ENCODE assay signal across 14 cellular contexts in the genomic region with DNA sequence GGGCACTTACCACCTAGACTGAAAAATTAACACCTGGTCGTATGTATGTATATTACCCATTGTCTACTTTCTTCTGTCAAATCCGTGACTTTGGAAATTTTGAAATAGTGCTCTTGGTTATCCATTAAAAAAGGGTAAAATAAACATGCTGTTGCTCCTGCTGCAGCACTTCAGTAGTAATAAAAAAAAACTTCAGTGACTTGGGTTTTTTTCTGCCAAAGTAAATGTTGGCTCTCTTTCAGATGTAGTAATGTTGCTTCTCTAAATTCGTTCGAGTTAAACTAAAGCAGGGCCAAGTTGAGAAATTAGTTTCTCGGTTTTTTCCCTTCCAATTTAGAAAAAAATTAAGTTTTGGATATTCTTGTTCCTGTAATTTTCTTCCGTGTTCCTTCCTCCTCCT. TPM values are rescaled to one million over a fixed set of nuclear protein-coding genes. Genes with fewer than 3 reads are reported as not detected.
DNase-seq lines count a peak whose midpoint lies in the region; ATAC-seq and TF ChIP-seq lines count a peak whose summit lies in the region.
"Had no signal": no experiment of that assay in that cellular context is flagged by ENCODE, and none has a peak within 500 bp of the region (broad histone marks: within the 10 kb centered on the region; RNA-seq: fewer than 3 reads in every experiment).

No MANE protein-coding gene starts in this region.

- TF ChIP-seq CTCF in right atrium auricular region (IDR thresholded peaks at IDR 0.05) (no peak), right lobe of liver (IDR thresholded peaks at IDR 0.05) (no peak)

- H3K4me3 ChIP-seq in right atrium auricular region (no peak overlapping the region), right lobe of liver (no peak overlapping the region)
- H3K4me3 ChIP-seq: coronary artery, heart left ventricle had no signal

- H3K4me1 ChIP-seq in right atrium auricular region: peaks cover 0 to 49% of the 10 kb centered on the region in 2 donors
- peaks cover 0 to 62% (median 28%) of the 10 kb centered on the region in 4 donors for H3K4me1 ChIP-seq in right lobe of liver

- WGBS in right lobe of liver (ENCODE audit: insufficient coverage, low coverage, low lambda C conversion rate, missing lambda C conversion rate): 9% methylated on average over 6 of the region's 6 CpGs

- H3K27me3 ChIP-seq in right atrium auricular region: no peaks in the 10 kb centered on the region
- H3K27me3 ChIP-seq in right lobe of liver: no peaks in the 10 kb centered on the region
- H3K27me3 ChIP-seq: heart left ventricle had no signal

- intact Hi-C loops in Right ventricle myocardium superior (cut with DNase I): no loop called here
- intact Hi-C loops in dendritic cell treated with granulocyte-macrophage colony-stimulating factor and Interleukin-4, amounts not matched to agents 40 ng/mL and 50 ng/mL, for 4 days (cut with micrococcal nuclease): no loop called here
- intact Hi-C loops in right lobe of liver (cut with DNase I): no loop called here

- H3K36me3 Mint-ChIP-seq in dendritic cell treated with granulocyte-macrophage colony-stimulating factor and Interleukin-4, amounts not matched to agents 40 ng/mL and 50 ng/mL, for 4 days (ENCODE audit: low read depth): peaks cover 16% of the 10 kb centered on the region

- no peak overlapping the region for H3K4me3 Mint-ChIP-seq in dendritic cell treated with granulocyte-macrophage colony-stimulating factor and Interleukin-4, amounts not matched to agents 40 ng/mL and 50 ng/mL, for 4 days

- peak overlapping the region; percentile 11 for H3K27ac Mint-ChIP-seq in dendritic cell treated with granulocyte-macrophage colony-stimulating factor and Interleukin-4, amounts not matched to agents 40 ng/mL and 50 ng/mL, for 4 days

- H3K9me3 Mint-ChIP-seq in dendritic cell treated with granulocyte-macrophage colony-stimulating factor and Interleukin-4, amounts not matched to agents 40 ng/mL and 50 ng/mL, for 4 days: no peaks in the 10 kb centered on the region

- ATAC-seq in Right ventricle myocardium superior (ENCODE audit: poor library complexity) (peak; percentile 45), right lobe of liver (peak; percentile 58 to 72 (median 64)), HG02970 (IDR thresholded peaks at IDR 0.05; ENCODE audit: low FRiP score, unreplicated experiment) (no peak), GM18873 (IDR thresholded peaks at IDR 0.05; ENCODE audit: low FRiP score, unreplicated experiment) (no peak)

- TF ChIP-seq POLR2A in right lobe of liver (IDR thresholded peaks at IDR 0.05): no peak

- H3K27ac ChIP-seq in right atrium auricular region (no peak overlapping the region), right lobe of liver (peak overlapping the region in 2 of 3 donors; percentile 43 to 57)
- H3K27ac ChIP-seq: heart left ventricle had no signal

- H3K4me1 Mint-ChIP-seq in dendritic cell treated with granulocyte-macrophage colony-stimulating factor and Interleukin-4, amounts not matched to agents 40 ng/mL and 50 ng/mL, for 4 days (ENCODE audit: low read depth): peaks cover 81% of the 10 kb centered on the region

- no peak for DNase-seq in Right ventricle myocardium superior
- DNase-seq in right atrium auricular region (ENCODE audit: low spot score): no peak
- no peak for DNase-seq in right lobe of liver
- DNase-seq in nucleus accumbens (lab: John Stamatoyannopoulos, UW): no peak
- no peak for DNase-seq in effector CD8-positive, alpha-beta T cell (lab: John Stamatoyannopoulos, UW)
- DNase-seq: activated CD4-positive, alpha-beta T cell treated with anti-CD3 and anti-CD28 coated beads for 4 hours; activated gamma-delta T cell treated with Interleukin-2 at 50 U/mL for 16 hours; heart left ventricle; NCI-H1048; NCI-H526 treated with DMSO at 0.1 percent for 48 hours had no signal

- no peaks in the 10 kb centered on the region for H3K27me3 Mint-ChIP-seq in dendritic cell treated with granulocyte-macrophage colony-stimulating factor and Interleukin-4, amounts not matched to agents 40 ng/mL and 50 ng/mL, for 4 days

- H3K36me3 ChIP-seq in right atrium auricular region (no peaks in the 10 kb centered on the region), right lobe of liver (no peaks in the 10 kb centered on the region)
- H3K36me3 ChIP-seq: heart left ventricle had no signal

- H3K9me3 ChIP-seq in right atrium auricular region (no peaks in the 10 kb centered on the region), right lobe of liver (no peaks in the 10 kb centered on the region)
- H3K9me3 ChIP-seq: heart left ventricle had no signal

RNA-seq across cellular contexts. Expression of gene JARID2, which starts 34.2 kb away (rescaled TPM):
- total RNA-seq in Right ventricle myocardium superior (8.1 TPM), right atrium auricular region (1 to 10 TPM; 6.5 to 6.7 TPM), right lobe of liver (1 to 10 TPM; 2.5 to 3.9 (median 3.0) TPM)

Comparison
In these comparisons a context has a peak if more than half of its experiments do, and no peak if none do; other contexts are left out.
1. ATAC-seq: peak in Right ventricle myocardium superior (single experiment) and right lobe of liver (4 of 4); none in HG02970 (single experiment) and GM18873 (single experiment).
2. H3K27ac ChIP-seq: peak in right lobe of liver (2 of 3); none in right atrium auricular region (0 of 2).